Comparison of ENCODE assay signal across 1 cellular context in genomic region chr5:4797445-4797844, GRCh38.
TF ChIP-seq lines count a peak whose summit lies in the region.

No MANE protein-coding gene starts in this region.

TF ChIP-seq in GM23338, 12 proteins besides CTCF, POLR2A, EP300 and RAD21 (continued from another document):
- TF ChIP-seq ETS1 (IDR thresholded peaks at IDR 0.05) (no peak), CREB1 (CRISPR knock-in tag; IDR thresholded peaks at IDR 0.05; ENCODE audit: low read depth) (no peak), NANOG (IDR thresholded peaks at IDR 0.05; ENCODE audit: borderline replicate concordance) (no peak), EZH2 (IDR thresholded peaks at IDR 0.05; ENCODE audit: low read depth, unreplicated experiment) (no peak), ZNF462 (CRISPR knock-in tag; IDR thresholded peaks at IDR 0.05) (no peak), EZH2phosphoT487 (IDR thresholded peaks at IDR 0.05; ENCODE audit: unreplicated experiment) (no peak), REST (IDR thresholded peaks at IDR 0.05; ENCODE audit: unreplicated experiment) (no peak), ZNF331 (CRISPR knock-in tag; IDR thresholded peaks at IDR 0.05; ENCODE audit: low read depth) (no peak), ZNF114 (CRISPR knock-in tag; IDR thresholded peaks at IDR 0.05) (no peak)
